Comparison of ENCODE assay signal across 15 cellular contexts in the genomic region with DNA sequence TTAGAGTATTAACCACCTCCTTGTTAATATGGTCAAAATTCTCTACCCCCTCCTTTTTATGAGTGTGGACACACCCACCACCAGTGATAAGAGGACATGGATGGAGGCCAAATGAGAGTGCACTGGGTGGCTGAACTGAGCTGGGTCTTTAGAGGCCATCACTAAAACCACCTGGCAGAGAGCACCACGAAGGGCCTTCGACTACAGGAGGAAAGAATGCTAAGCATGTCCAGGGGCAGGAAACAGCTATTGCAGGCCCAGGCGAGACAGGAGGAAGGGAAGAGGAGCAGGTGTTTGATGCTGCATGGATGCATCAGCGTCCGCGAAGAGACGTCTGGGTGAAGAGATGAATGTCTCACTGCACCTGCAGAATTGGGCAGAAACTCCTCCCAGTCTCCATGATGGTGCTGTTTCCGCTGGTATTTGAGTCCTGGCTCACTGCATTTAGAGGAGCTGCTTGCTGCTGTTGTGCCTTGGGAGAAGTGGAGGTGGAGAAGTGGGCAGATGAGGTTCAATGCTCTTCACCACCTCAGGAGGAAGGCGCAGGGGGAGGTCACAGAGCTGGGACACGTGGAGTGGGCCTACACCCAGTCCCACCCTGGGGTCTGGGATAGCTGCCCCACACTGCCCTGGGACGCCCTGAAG. TPM values are rescaled to one million over a fixed set of nuclear protein-coding genes. Genes with fewer than 3 reads are reported as not detected.
A peak's percentile ranks its signal among the peaks of the same experiment; 100 is the strongest.
DNase-seq lines count a peak whose midpoint lies in the region; ATAC-seq and TF ChIP-seq lines count a peak whose summit lies in the region.
"Had no signal": no experiment of that assay in that cellular context is flagged by ENCODE, and none has a peak within 500 bp of the region (broad histone marks: within the 10 kb centered on the region; RNA-seq: fewer than 3 reads in every experiment).

No MANE protein-coding gene starts in this region.

- H3K4me1 Mint-ChIP-seq in brain, result peaks cover 80% of the 10 kb centered on the region

- intact Hi-C loops in spleen (cut with DNase I; ENCODE audit: low total_unique reads), result no loop called here
- intact Hi-C loops in ovary (cut with DNase I), result no loop called here

- H2BK5ac ChIP-seq in mesenchymal stem cell (ENCODE audit: low read depth, low read length, poor library complexity, severe bottlenecking), result no peak overlapping the region

- no peak overlapping the region for H3K23ac ChIP-seq in mesenchymal stem cell (ENCODE audit: low read length in 2 of 2)

- no peak overlapping the region for H3K4ac ChIP-seq in mesenchymal stem cell (ENCODE audit: low read depth in 1 of 2, low read length in 2 of 2)

- no peak overlapping the region for H3K4me3 ChIP-seq in SK-N-SH (ENCODE audit: low read depth in 2 of 2, low read length in 1 of 2)
- no peak overlapping the region for H3K4me3 ChIP-seq in spleen
- no peak overlapping the region for H3K4me3 ChIP-seq in mesenchymal stem cell (ENCODE audit: insufficient read depth in 1 of 2, low read depth in 1 of 2, low read length in 2 of 2)
- H3K4me3 ChIP-seq in ovary, result no peak overlapping the region
- H3K4me3 ChIP-seq: PC-9 had no signal

- no peak overlapping the region for H3K4me3 Mint-ChIP-seq in brain

- no peak overlapping the region for H2AK5ac ChIP-seq in mesenchymal stem cell (ENCODE audit: low read length, severe bottlenecking)

- TF ChIP-seq CTCF in SK-N-SH (IDR thresholded peaks at IDR 0.05), result no peak
- no peak for TF ChIP-seq CTCF in brain (conservative IDR thresholded peaks at IDR 0.05)
- TF ChIP-seq CTCF in spleen (IDR thresholded peaks at IDR 0.05 in 8 of 11, conservative IDR thresholded peaks at IDR 0.05 in 3 of 11), result no peak
- TF ChIP-seq CTCF in ovary (IDR thresholded peaks at IDR 0.05), result no peak

- H3K27me3 ChIP-seq in SK-N-SH (ENCODE audit: insufficient read depth), result no peaks in the 10 kb centered on the region
- H3K27me3 ChIP-seq in spleen (replicated peaks in 1 of 7), result no peaks in the 10 kb centered on the region
- H3K27me3 ChIP-seq in mesenchymal stem cell (ENCODE audit: control insufficient read depth in 1 of 2, insufficient read depth in 1 of 2, low read length in 2 of 2), result no peaks in the 10 kb centered on the region
- H3K27me3 ChIP-seq in ovary, result no peaks in the 10 kb centered on the region
- H3K27me3 ChIP-seq: brain microvascular endothelial cell had no signal

- H3K4me1 ChIP-seq in SK-N-SH (ENCODE audit: control insufficient read depth in 1 of 2, insufficient read depth in 2 of 2, low read depth in 1 of 2, low read length in 1 of 2), result peaks cover 0 to 55% of the 10 kb centered on the region in 2 experiments; a peak in 2 of 4 replicates
- H3K4me1 ChIP-seq in spleen, result peaks cover 0 to 82% (median 42%) of the 10 kb centered on the region in 6 donors
- H3K4me1 ChIP-seq in mesenchymal stem cell (ENCODE audit: control insufficient read depth, insufficient read depth, low read depth, low read length), result peaks cover 14% of the 10 kb centered on the region
- H3K4me1 ChIP-seq in ovary (ENCODE audit: insufficient read depth), result peaks cover 27% of the 10 kb centered on the region

- peak overlapping the region in 3 of 5 experiments; percentile 30 to 88 (median 80) for H3K27ac Mint-ChIP-seq in brain

- peaks cover 57% of the 10 kb centered on the region for H3K79me2 ChIP-seq in SK-N-SH (ENCODE audit: insufficient read depth)

- H2AFZ ChIP-seq in SK-N-SH (ENCODE audit: low read depth) (no peak overlapping the region), mesenchymal stem cell (ENCODE audit: low read depth, low read length) (no peak overlapping the region)
- H2AFZ ChIP-seq: PC-9 had no signal

- TF ChIP-seq POLR2A in spleen (IDR thresholded peaks at IDR 0.05) (no peak), ovary (IDR thresholded peaks at IDR 0.05) (no peak)

- POLR2A ChIA-PET in SK-N-SH (lab: Yijun Ruan, JAX), result interaction anchor here (0.5 to 1.6 kb wide), 4 partner anchors 9 to 96 kb away, joined by 3 to 5 read pairs (median 4); no protein-coding TSS in a partner anchor

- H3K9me3 ChIP-seq in SK-N-SH, result no peaks in the 10 kb centered on the region
- no peaks in the 10 kb centered on the region for H3K9me3 ChIP-seq in spleen
- H3K9me3 ChIP-seq in mesenchymal stem cell (ENCODE audit: control insufficient read depth, low read length), result no peaks in the 10 kb centered on the region
- no peaks in the 10 kb centered on the region for H3K9me3 ChIP-seq in ovary

- no peak overlapping the region for H3K18ac ChIP-seq in mesenchymal stem cell (ENCODE audit: low read depth in 1 of 2, low read length in 2 of 2)

- no peak overlapping the region for H2BK120ac ChIP-seq in mesenchymal stem cell (ENCODE audit: low read depth, low read length)

- 79% methylated on average over 11 of the region's 11 CpGs for WGBS in SK-N-SH (ENCODE audit: low lambda C conversion rate)
- 56 to 67% (median 61%) methylated on average over 11 of the region's 11 CpGs for WGBS in spleen, 5 donors
- 83% methylated on average over 11 of the region's 11 CpGs for WGBS in mesenchymal stem cell
- 54 to 67% (median 61%) methylated on average over 11 of the region's 11 CpGs for WGBS in ovary, 3 donors

- H2BK12ac ChIP-seq in mesenchymal stem cell (ENCODE audit: low read length in 2 of 2), result no peak overlapping the region

- H3K9me3 Mint-ChIP-seq in brain, result no peaks in the 10 kb centered on the region

- no peaks in the 10 kb centered on the region for H3K9me2 ChIP-seq in SK-N-SH

- no peak overlapping the region for H3K9ac ChIP-seq in SK-N-SH
- no peak overlapping the region for H3K9ac ChIP-seq in mesenchymal stem cell (ENCODE audit: low read length)

- peaks cover 51% of the 10 kb centered on the region for H3K79me1 ChIP-seq in mesenchymal stem cell (replicated peaks; ENCODE audit: low read length, poor library complexity, severe bottlenecking)

- no peak overlapping the region for H4K91ac ChIP-seq in mesenchymal stem cell (ENCODE audit: low read length)

- H3K36me3 ChIP-seq in SK-N-SH (replicated peaks in 1 of 2; ENCODE audit: control insufficient read depth in 1 of 2, insufficient read depth in 2 of 2, low read length in 1 of 2) (peaks cover 0 to 4% of the 10 kb centered on the region in 2 experiments), spleen (peaks cover 0 to 20% (median 0%) of the 10 kb centered on the region in 6 donors), mesenchymal stem cell (ENCODE audit: control insufficient read depth in 1 of 2, insufficient read depth in 2 of 2, low read depth in 1 of 2, low read length in 2 of 2) (peaks cover 9 to 32% of the 10 kb centered on the region in 2 experiments), ovary (no peaks in the 10 kb centered on the region)
- H3K36me3 ChIP-seq: brain microvascular endothelial cell had no signal

- no peaks in the 10 kb centered on the region for H3F3A ChIP-seq in SK-N-SH (replicated peaks; ENCODE audit: insufficient read depth)

- H3K27ac ChIP-seq in SK-N-SH (ENCODE audit: low read depth in 2 of 2, low read length in 1 of 2), result 0 out of 4 replicates have a peak overlapping the region, but pooled peaks of 1 of the 2 experiments have one; percentile 1
- no peak overlapping the region for H3K27ac ChIP-seq in spleen
- H3K27ac ChIP-seq in mesenchymal stem cell (ENCODE audit: low read length, poor library complexity, severe bottlenecking), result no peak overlapping the region
- H3K27ac ChIP-seq in ovary, result no peak overlapping the region
- H3K27ac ChIP-seq: brain microvascular endothelial cell, PC-9 had no signal

- DNase-seq in SK-N-SH (no peak), NCI-H226 (peak; percentile 59), spleen (peak; percentile 53), mesenchymal stem cell (no peak), ovary (no peak)
- DNase-seq: brain microvascular endothelial cell, midbrain, NCI-H1048, PC-9, retina had no signal

- no peak overlapping the region for H3K4me2 ChIP-seq in SK-N-SH
- H3K4me2 ChIP-seq in mesenchymal stem cell (ENCODE audit: low read length, poor library complexity, severe bottlenecking), result no peak overlapping the region
- H3K4me2 ChIP-seq: PC-9 had no signal

- no peak overlapping the region for H4K8ac ChIP-seq in mesenchymal stem cell (ENCODE audit: low read length)

- H3K27me3 Mint-ChIP-seq in brain, result no peaks in the 10 kb centered on the region

- H4K20me1 ChIP-seq in SK-N-SH (ENCODE audit: insufficient read depth), result peaks cover 83% of the 10 kb centered on the region

- no peak for TF ChIP-seq RAD21 in SK-N-SH (IDR thresholded peaks at IDR 0.05; ENCODE audit: low read length)

- ATAC-seq in SK-N-SH treated with all-trans-retinoic acid at 6 μM for 48 hours, result peak; percentile 32; the same call in 2 of the 3 replicates
- ATAC-seq in GM19463 (IDR thresholded peaks at IDR 0.05; ENCODE audit: unreplicated experiment), result no peak

- peaks cover 47% of the 10 kb centered on the region for H3K36me3 Mint-ChIP-seq in brain

- no peak overlapping the region for H2BK15ac ChIP-seq in mesenchymal stem cell (ENCODE audit: low read depth, poor library complexity, severe bottlenecking)

- no peak for TF ChIP-seq EP300 in SK-N-SH (IDR thresholded peaks at IDR 0.05; ENCODE audit: borderline replicate concordance in 1 of 2, low read depth in 1 of 2, low read length in 1 of 2)
- TF ChIP-seq EP300 in ovary (IDR thresholded peaks at IDR 0.05), result no peak

- no peak overlapping the region for H3K14ac ChIP-seq in mesenchymal stem cell (ENCODE audit: low read length in 2 of 2)

- CTCF ChIA-PET in SK-N-SH (lab: Yijun Ruan, JAX), result interaction anchor here (0.8 to 8.3 kb wide), 16 partner anchors 9 to 236 kb away, joined by 3 to 89 read pairs (median 11); a partner anchor contains a TSS

RNA-seq across cellular contexts. Expression of a gene that starts 33.2 kb away (rescaled TPM):
- 7.7 and 12.3 TPM in 2 replicates for polyA plus RNA-seq in SK-N-SH (2012; rRNA removed)
- 3.4 and 5.6 TPM in 2 replicates for polyA plus RNA-seq in SK-N-SH (2012; cell fraction: cytosol; rRNA removed)
- polyA plus RNA-seq in SK-N-SH (2012; cell fraction: nucleus; rRNA removed), result 43.8 and 66.0 TPM in 2 replicates
- 1.6 TPM for polyA plus RNA-seq in brain (ENCODE audit: insufficient read depth, low read depth, low replicate concordance)
- total RNA-seq in spleen, result 1 to 10 TPM; 3.7 to 7.2 (median 5.7) TPM
- 10 to 100 TPM in 1 of 3 donors, 1 to 10 TPM in 2; 8.1 to 11.4 (median 9.6) TPM for polyA plus RNA-seq in spleen
- 5.4 TPM for polyA plus RNA-seq in mesenchymal stem cell (2013, experiment 1 of 2)
- polyA plus RNA-seq in mesenchymal stem cell (2013, experiment 2 of 2), result 5.4 TPM
- total RNA-seq in ovary, result 1 to 10 TPM; 1.8 to 9.2 (median 3.7) TPM
- polyA plus RNA-seq in ovary, result 1 to 10 TPM in 1 of 2 donors, under 1 TPM in 1; 0.80 to 4.0 TPM

RNA-seq across cellular contexts. Expression of a gene that starts 35.3 kb away (rescaled TPM):
- polyA plus RNA-seq in SK-N-SH (2012; rRNA removed) (20.0 and 25.4 TPM in 2 replicates), brain (ENCODE audit: insufficient read depth, low read depth, low replicate concordance) (36.9 TPM), spleen (10 to 100 TPM in 1 of 3 donors, 1 to 10 TPM in 2; 7.2 to 14.3 (median 8.5) TPM), ovary (10 to 100 TPM in 1 of 2 donors, 1 to 10 TPM in 1; 8.3 to 15.4 TPM)
- 9.8 and 16.2 TPM in 2 replicates for polyA plus RNA-seq in SK-N-SH (2012; cell fraction: cytosol; rRNA removed)
- 54.5 and 60.1 TPM in 2 replicates for polyA plus RNA-seq in SK-N-SH (2012; cell fraction: nucleus; rRNA removed)
- total RNA-seq in spleen (10 to 100 TPM; 24.1 to 55.9 (median 32.5) TPM), ovary (10 to 100 TPM; 11.3 to 37.2 (median 29.0) TPM)
- polyA plus RNA-seq in mesenchymal stem cell (2013, experiment 1 of 2), result 7.8 TPM
- 6.8 TPM for polyA plus RNA-seq in mesenchymal stem cell (2013, experiment 2 of 2)

RNA-seq across cellular contexts. Expression of a gene that starts 49.8 kb away (rescaled TPM):
- polyA plus RNA-seq in SK-N-SH (2012; rRNA removed), result 0.26 TPM in 1 of 2 replicates, not detected in the other
- 0.04 and 0.07 TPM in 2 replicates for polyA plus RNA-seq in SK-N-SH (2012; cell fraction: cytosol; rRNA removed)
- polyA plus RNA-seq in SK-N-SH (2012; cell fraction: nucleus; rRNA removed), result 0.56 and 1.2 TPM in 2 replicates
- polyA plus RNA-seq in brain (ENCODE audit: insufficient read depth, low read depth, low replicate concordance), result not detected
- total RNA-seq in spleen, result not detected
- polyA plus RNA-seq in spleen, result under 1 TPM in 2 of 3 donors, not detected in 1; 0.19 to 0.22 TPM
- polyA plus RNA-seq in mesenchymal stem cell (2013, experiment 1 of 2), result 0.03 TPM
- polyA plus RNA-seq in mesenchymal stem cell (2013, experiment 2 of 2), result 0.01 TPM
- total RNA-seq in ovary, result not detected
- polyA plus RNA-seq in ovary, result not detected
- total RNA-seq: A673, PC-9, temporal lobe had no signal

Comparison
In these comparisons a context has a peak if more than half of its experiments do, and no peak if none do; other contexts are left out.
1. DNase-seq: peak in NCI-H226 (single experiment) and spleen (single experiment); none in SK-N-SH (single experiment), mesenchymal stem cell (single experiment) and ovary (0 of 5).